In the genomic region with DNA sequence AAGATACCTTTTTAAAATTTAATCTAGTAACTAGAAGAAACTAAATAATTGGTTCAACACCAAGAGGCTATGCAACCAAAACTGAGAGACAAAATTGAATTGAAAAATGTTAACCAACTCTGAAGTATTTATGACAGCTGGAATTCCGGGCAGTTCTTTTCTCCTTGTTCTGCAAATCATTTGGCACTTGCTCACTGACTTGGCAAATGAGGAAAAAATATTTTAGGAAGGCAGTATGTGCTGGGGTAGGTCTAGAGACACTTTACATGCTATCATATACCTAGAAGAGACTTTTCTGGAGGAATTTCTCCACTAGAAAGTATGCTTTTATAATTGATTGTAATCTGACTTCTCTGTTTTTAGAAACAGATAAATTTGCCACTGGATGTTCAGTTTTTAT, we compare ENCODE assay signal across 13 cellular contexts. TPM values are rescaled to one million over a fixed set of nuclear protein-coding genes. Genes with fewer than 3 reads are reported as not detected.
DNase-seq lines count a peak whose midpoint lies in the region; ATAC-seq and TF ChIP-seq lines count a peak whose summit lies in the region.
"Had no signal": no experiment of that assay in that cellular context is flagged by ENCODE, and none has a peak within 500 bp of the region (broad histone marks: within the 10 kb centered on the region; RNA-seq: fewer than 3 reads in every experiment).

No MANE protein-coding gene starts in this region.

- ATAC-seq in activated B cell treated with CpG ODN at 0.5 μM for 24 hours (ENCODE audit: low read depth) (no peak), heart left ventricle (peak in 2 of 4 donors; percentile 24 to 26), gastrocnemius medialis (no peak), HG03354 (IDR thresholded peaks at IDR 0.05; ENCODE audit: poor library complexity, severe bottlenecking, unreplicated experiment) (no peak)

- H3K27ac ChIP-seq in heart left ventricle: peak overlapping the region; percentile 24 to 78 (median 66)
- peak overlapping the region; percentile 89 to 92 (median 90) for H3K27ac ChIP-seq in gastrocnemius medialis
- H3K27ac ChIP-seq in vagina: no peak overlapping the region
- H3K27ac ChIP-seq: thyroid gland had no signal

- no peaks in the 10 kb centered on the region for H3K9me3 ChIP-seq in heart left ventricle
- H3K9me3 ChIP-seq in gastrocnemius medialis: no peaks in the 10 kb centered on the region
- no peaks in the 10 kb centered on the region for H3K9me3 ChIP-seq in vagina
- H3K9me3 ChIP-seq: thyroid gland had no signal

- WGBS in heart left ventricle, 4 donors: 27 to 38% (median 35%) methylated on average over 1 of the region's 1 CpG

- in situ Hi-C loops in gastrocnemius medialis (cut with MboI; ENCODE audit: low sequenced_read_pairs in 4 of 4): loop anchor here in 3 of 4 donors (10.0 to 25.0 kb wide), 5 partner anchors 49 to 189 kb away; a partner anchor contains a TSS

- no peak overlapping the region for H3K4me3 Mint-ChIP-seq in activated CD4-positive, alpha-beta T cell treated with anti-CD3 and anti-CD28 coated beads, Interleukin-2, amount 10 ng/mL, durations not matched to agents 7 days and 5 days
- H3K4me3 Mint-ChIP-seq in activated B cell treated with CpG ODN at 0.5 μM for 24 hours: no peak overlapping the region

- no peak for TF ChIP-seq CTCF in activated B cell treated with CpG ODN at 0.5 μM for 24 hours (IDR thresholded peaks at IDR 0.05)
- TF ChIP-seq CTCF in heart left ventricle (IDR thresholded peaks at IDR 0.05): no peak
- TF ChIP-seq CTCF in gastrocnemius medialis (IDR thresholded peaks at IDR 0.05 in 4 of 5, conservative IDR thresholded peaks at IDR 0.05 in 1 of 5): no peak
- no peak for TF ChIP-seq CTCF in vagina (IDR thresholded peaks at IDR 0.05)

- intact Hi-C loops in activated B cell treated with CpG ODN at 0.5 μM for 24 hours (cut with micrococcal nuclease): no loop called here
- intact Hi-C loops in heart left ventricle (cut with DNase I): loop anchor here (2.0 to 10.0 kb wide), 11 partner anchors 42 to 185 kb away; a partner anchor contains a TSS
- intact Hi-C loops in gastrocnemius medialis (cut with DNase I; ENCODE audit: low total_unique reads): loop anchor here (10.0 kb wide), 1 partner anchor 189 kb away; no protein-coding TSS in a partner anchor
- intact Hi-C loops in vagina (cut with DNase I): loop anchor here (10.0 kb wide), 1 partner anchor 129 kb away; a partner anchor contains a TSS

- H3K27me3 ChIP-seq in heart left ventricle (no peaks in the 10 kb centered on the region), gastrocnemius medialis (no peaks in the 10 kb centered on the region), vagina (no peaks in the 10 kb centered on the region)
- H3K27me3 ChIP-seq: thyroid gland had no signal

- TF ChIP-seq POLR2A in heart left ventricle (IDR thresholded peaks at IDR 0.05) (no peak), gastrocnemius medialis (IDR thresholded peaks at IDR 0.05) (no peak), vagina (IDR thresholded peaks at IDR 0.05) (no peak)

- CTCF ChIA-PET in activated CD4-positive, alpha-beta T cell treated with anti-CD3 and anti-CD28 coated beads, Interleukin-2, amount 10 ng/mL, durations not matched to agents 7 days and 5 days (lab: Charles Lee): interaction anchor here (1.2 to 5.1 kb wide), 4 partner anchors 14 to 135 kb away, joined by 3 to 20 read pairs (median 4); a partner anchor contains a TSS
- CTCF ChIA-PET in activated B cell treated with CpG ODN at 0.5 μM for 24 hours (lab: Charles Lee): interaction anchor here (1.1 to 2.4 kb wide), 2 partner anchors 135 to 187 kb away, joined by 3 to 15 read pairs; a partner anchor contains a TSS

- POLR2A ChIA-PET in activated CD4-positive, alpha-beta T cell treated with anti-CD3 and anti-CD28 coated beads, Interleukin-2, amount 10 ng/mL, durations not matched to agents 7 days and 5 days (lab: Charles Lee): no interaction called here
- POLR2A ChIA-PET in activated B cell treated with CpG ODN at 0.5 μM for 24 hours (lab: Charles Lee): no interaction called here

- H3K4me1 ChIP-seq in heart left ventricle: peaks cover 0 to 84% (median 52%) of the 10 kb centered on the region in 12 donors
- H3K4me1 ChIP-seq in gastrocnemius medialis: peaks cover 91 to 98% of the 10 kb centered on the region in 2 donors
- peaks cover 25% of the 10 kb centered on the region for H3K4me1 ChIP-seq in vagina

- no peaks in the 10 kb centered on the region for H3K9me3 Mint-ChIP-seq in activated CD4-positive, alpha-beta T cell treated with anti-CD3 and anti-CD28 coated beads, Interleukin-2, amount 10 ng/mL, durations not matched to agents 7 days and 5 days
- H3K9me3 Mint-ChIP-seq in activated B cell treated with CpG ODN at 0.5 μM for 24 hours: no peaks in the 10 kb centered on the region

- peaks cover 30% of the 10 kb centered on the region for H3K4me1 Mint-ChIP-seq in activated CD4-positive, alpha-beta T cell treated with anti-CD3 and anti-CD28 coated beads, Interleukin-2, amount 10 ng/mL, durations not matched to agents 7 days and 5 days
- peaks cover 12% of the 10 kb centered on the region for H3K4me1 Mint-ChIP-seq in activated B cell treated with CpG ODN at 0.5 μM for 24 hours

- DNase-seq in activated CD4-positive, alpha-beta T cell treated with anti-CD3 and anti-CD28 coated beads, Interleukin-2, amount 10 ng/mL, durations not matched to agents 7 days and 5 days: no peak
- DNase-seq in activated CD4-positive, alpha-beta T cell treated with anti-CD3 and anti-CD28 coated beads, Interleukin-2, amount 50 U/mL, for 48 hours: no peak
- DNase-seq in activated B cell treated with CpG ODN at 0.5 μM for 24 hours: no peak
- DNase-seq in heart left ventricle: no peak
- no peak for DNase-seq in gastrocnemius medialis
- no peak for DNase-seq in hypothalamus (lab: John Stamatoyannopoulos, UW)
- no peak for DNase-seq in vagina (ENCODE audit: extremely low spot score in 2 of 2)
- DNase-seq: MV-4-11; NCI-H2171 treated with DMSO at 0.1 percent for 48 hours; stimulated activated CD4-positive, alpha-beta T cell treated with anti-CD3 and anti-CD28 coated beads, Interleukin-15, amount 100 ng/mL, for 24 hours; thyroid gland had no signal

- peaks cover 49% of the 10 kb centered on the region for H3K36me3 Mint-ChIP-seq in activated CD4-positive, alpha-beta T cell treated with anti-CD3 and anti-CD28 coated beads, Interleukin-2, amount 10 ng/mL, durations not matched to agents 7 days and 5 days (ENCODE audit: low read depth)
- H3K36me3 Mint-ChIP-seq in activated B cell treated with CpG ODN at 0.5 μM for 24 hours (ENCODE audit: low read depth): peaks cover 75% of the 10 kb centered on the region

- peak overlapping the region in 1 of 12 donors; percentile 1 for H3K4me3 ChIP-seq in heart left ventricle
- no peak overlapping the region for H3K4me3 ChIP-seq in gastrocnemius medialis
- H3K4me3 ChIP-seq in vagina: no peak overlapping the region
- H3K4me3 ChIP-seq: thyroid gland had no signal

- H3K36me3 ChIP-seq in heart left ventricle (peaks cover 0 to 78% (median 66%) of the 10 kb centered on the region in 9 donors), gastrocnemius medialis (peaks cover 0 to 33% of the 10 kb centered on the region in 2 donors), vagina (peaks cover 0 to 43% of the 10 kb centered on the region in 2 donors)

- peak overlapping the region; percentile 54 for H3K27ac Mint-ChIP-seq in activated CD4-positive, alpha-beta T cell treated with anti-CD3 and anti-CD28 coated beads, Interleukin-2, amount 10 ng/mL, durations not matched to agents 7 days and 5 days
- H3K27ac Mint-ChIP-seq in activated B cell treated with CpG ODN at 0.5 μM for 24 hours: peak overlapping the region; percentile 18

- no peaks in the 10 kb centered on the region for H3K27me3 Mint-ChIP-seq in activated CD4-positive, alpha-beta T cell treated with anti-CD3 and anti-CD28 coated beads, Interleukin-2, amount 10 ng/mL, durations not matched to agents 7 days and 5 days
- no peaks in the 10 kb centered on the region for H3K27me3 Mint-ChIP-seq in activated B cell treated with CpG ODN at 0.5 μM for 24 hours

RNA-seq across cellular contexts. Expression of a gene that starts 22.1 kb away (rescaled TPM):
- total RNA-seq in activated CD4-positive, alpha-beta T cell treated with anti-CD3 and anti-CD28 coated beads, Interleukin-2, amount 10 ng/mL, durations not matched to agents 7 days and 5 days: 1 to 10 TPM; 6.5 to 6.9 TPM
- total RNA-seq in activated B cell treated with CpG ODN at 0.5 μM for 24 hours (9.9 and 11.5 TPM in 2 replicates), heart left ventricle (1 to 10 TPM in 5 of 9 donors, under 1 TPM in 4; 0.38 to 3.1 (median 1.4) TPM), gastrocnemius medialis (1 to 10 TPM in 1 of 4 donors, under 1 TPM in 3; 0.10 to 1.4 (median 0.46) TPM), vagina (17.2 TPM)
- polyA plus RNA-seq in heart left ventricle: 1 to 10 TPM in 1 of 2 donors, under 1 TPM in 1; 0.72 to 2.2 TPM
- total RNA-seq: A172 had no signal

RNA-seq across cellular contexts. Expression of a gene that starts 39.4 kb away (rescaled TPM):
- 1 to 10 TPM; 7.3 to 9.3 TPM for total RNA-seq in activated CD4-positive, alpha-beta T cell treated with anti-CD3 and anti-CD28 coated beads, Interleukin-2, amount 10 ng/mL, durations not matched to agents 7 days and 5 days
- total RNA-seq in activated B cell treated with CpG ODN at 0.5 μM for 24 hours (1.2 and 1.3 TPM in 2 replicates), heart left ventricle (10 to 100 TPM in 6 of 9 donors, 1 to 10 TPM in 3; 5.9 to 42.3 (median 10.8) TPM), gastrocnemius medialis (10 to 100 TPM; 10.0 to 19.9 (median 14.8) TPM), vagina (101 TPM)
- 10 to 100 TPM; 13.6 to 21.4 TPM for polyA plus RNA-seq in heart left ventricle

RNA-seq across cellular contexts. Expression of a gene that starts 59.8 kb away (rescaled TPM):
- total RNA-seq in activated CD4-positive, alpha-beta T cell treated with anti-CD3 and anti-CD28 coated beads, Interleukin-2, amount 10 ng/mL, durations not matched to agents 7 days and 5 days: 100 to 1,000 TPM; 142 to 167 TPM
- total RNA-seq in activated B cell treated with CpG ODN at 0.5 μM for 24 hours: 142 and 145 TPM in 2 replicates
- 100 to 1,000 TPM in 4 of 9 donors, 10 to 100 TPM in 5; 68.6 to 106 (median 92.8) TPM for total RNA-seq in heart left ventricle
- polyA plus RNA-seq in heart left ventricle: 10 to 100 TPM; 27.9 to 36.5 TPM
- 100 to 1,000 TPM in 3 of 4 donors, 10 to 100 TPM in 1; 88.2 to 174 (median 146) TPM for total RNA-seq in gastrocnemius medialis
- total RNA-seq in vagina: 57.7 TPM
